26 cellular contexts compared by ENCODE assay signal in the genomic region with DNA sequence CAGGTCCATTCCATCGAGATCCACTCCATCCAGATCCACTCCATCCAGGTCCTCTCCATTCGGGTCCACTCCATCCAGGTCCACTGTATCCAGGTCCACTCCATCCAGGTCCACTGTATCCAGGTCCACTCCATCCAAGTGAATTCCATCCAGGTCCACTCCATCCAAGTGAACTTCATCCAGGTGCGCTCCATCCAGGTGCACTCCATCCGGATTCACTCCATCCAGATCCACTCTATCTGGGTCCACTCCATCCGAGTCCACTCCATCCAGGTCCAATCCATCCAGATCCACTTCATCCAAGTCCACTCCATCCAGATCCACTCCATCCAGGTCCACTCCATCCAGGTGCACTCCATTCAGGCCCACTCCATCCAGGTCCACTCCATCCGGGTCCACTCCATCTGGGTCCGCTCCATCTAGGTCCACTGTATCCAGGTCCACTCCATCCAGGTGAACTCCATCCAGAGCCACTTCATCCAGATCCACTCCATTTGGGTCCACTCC.
"Had no signal": no experiment of that assay in that cellular context is flagged by ENCODE, and none has a peak within 500 bp of the region (broad histone marks: within the 10 kb centered on the region; RNA-seq: fewer than 3 reads in every experiment).

No MANE protein-coding gene starts in this region.

- H3K27me3 Mint-ChIP-seq: dendritic cell treated with granulocyte-macrophage colony-stimulating factor and Interleukin-4, amounts not matched to agents 40 ng/mL and 50 ng/mL, for 4 days; stimulated activated memory B cell treated with anti-CD40 and anti-IgM and Interleukin-4, amounts not matched to agents 10 μg/mL and 1 μg/mL and 100 μg/mL, for 72 hours had no signal

- H3K4me3 Mint-ChIP-seq: dendritic cell treated with granulocyte-macrophage colony-stimulating factor and Interleukin-4, amounts not matched to agents 40 ng/mL and 50 ng/mL, for 4 days; mesothelial cell of epicardium; naive B cell; stimulated activated memory B cell treated with anti-CD40 and anti-IgM and Interleukin-4, amounts not matched to agents 10 μg/mL and 1 μg/mL and 100 μg/mL, for 72 hours had no signal

- H3K4me1 ChIP-seq: esophagus squamous epithelium, left lung, psoas muscle, spleen, testis, tibial artery, upper lobe of left lung, vagina had no signal

- H3K4me3 ChIP-seq: esophagus squamous epithelium, left lung, mucosa of descending colon, ovary, psoas muscle, skin epidermis, spleen, testis, tibial artery, upper lobe of left lung, vagina had no signal

- H3K27ac Mint-ChIP-seq: dendritic cell treated with granulocyte-macrophage colony-stimulating factor and Interleukin-4, amounts not matched to agents 40 ng/mL and 50 ng/mL, for 4 days; mesothelial cell of epicardium; naive B cell; nephron; stimulated activated memory B cell treated with anti-CD40 and anti-IgM and Interleukin-4, amounts not matched to agents 10 μg/mL and 1 μg/mL and 100 μg/mL, for 72 hours had no signal

- DNase-seq: effector CD8-positive, alpha-beta T cell; esophagus squamous epithelium; foreskin melanocyte; head of caudate nucleus; left cardiac atrium; left lung; mesenchymal stem cell; mucosa of descending colon; naive B cell; occipital lobe; ovary; psoas muscle; right cardiac atrium; spleen; stimulated activated CD4-positive, alpha-beta T cell treated with anti-CD3 and anti-CD28 coated beads, Interleukin-4, amount 100 ng/mL, for 4 hours; stimulated activated naive CD8-positive, alpha-beta T cell treated with anti-CD3 and anti-CD28 coated beads, Interleukin-15, Interleukin-2, amounts not matched to agents 100 U/mL and 50 U/mL, for 24 hours; substantia nigra; testis; tibial artery; upper lobe of left lung had no signal

- H3K36me3 Mint-ChIP-seq: stimulated activated memory B cell treated with anti-CD40 and anti-IgM and Interleukin-4, amounts not matched to agents 10 μg/mL and 1 μg/mL and 100 μg/mL, for 72 hours had no signal

- ATAC-seq: left cardiac atrium; left lung; mucosa of descending colon; stimulated activated memory B cell treated with anti-CD40 and anti-IgM and Interleukin-4, amounts not matched to agents 10 μg/mL and 1 μg/mL and 100 μg/mL, for 72 hours; stimulated activated naive CD8-positive, alpha-beta T cell treated with anti-CD3 and anti-CD28 coated beads, Interleukin-15, Interleukin-2, amounts not matched to agents 100 U/mL and 50 U/mL, for 24 hours had no signal

- H3K27ac ChIP-seq: esophagus squamous epithelium, left lung, ovary, psoas muscle, skin epidermis, spleen, testis, tibial artery, upper lobe of left lung, vagina had no signal

- H3K4me1 Mint-ChIP-seq: mesothelial cell of epicardium; nephron; stimulated activated memory B cell treated with anti-CD40 and anti-IgM and Interleukin-4, amounts not matched to agents 10 μg/mL and 1 μg/mL and 100 μg/mL, for 72 hours had no signal

- H3K9me3 ChIP-seq: esophagus squamous epithelium, left lung, mucosa of descending colon, ovary, psoas muscle, spleen, testis, tibial artery, upper lobe of left lung, vagina had no signal

- H3K36me3 ChIP-seq: esophagus squamous epithelium, left lung, ovary, spleen, tibial artery, upper lobe of left lung, vagina had no signal

- H3K27me3 ChIP-seq: left lung, ovary, testis, upper lobe of left lung, vagina had no signal
